ENCODE assay signal across 1 cellular context in genomic region chr2:11698009-11698922, GRCh38.
TF ChIP-seq lines count a peak whose summit lies in the region.

No MANE protein-coding gene starts in this region.

TF ChIP-seq in HepG2, 621 proteins besides CTCF, POLR2A, EP300 and RAD21 (continued from another document and continues in another):
- no peak for TF ChIP-seq ELK4 (CRISPR knock-in tag; IDR thresholded peaks at IDR 0.05; ENCODE audit: borderline replicate concordance)
- TF ChIP-seq ZMYM3 (CRISPR knock-in tag; IDR thresholded peaks at IDR 0.05): 0 out of 2 replicates have a peak, but pooled peaks have one; percentile 19
- TF ChIP-seq FIP1L1 (IDR thresholded peaks at IDR 0.05; ENCODE audit: borderline replicate concordance, insufficient read depth, low read depth, low read length): no peak
- TF ChIP-seq PTBP1 (IDR thresholded peaks at IDR 0.05; ENCODE audit: low read depth, low read length, poor library complexity, severe bottlenecking): no peak
- TF ChIP-seq, protein P1, sequence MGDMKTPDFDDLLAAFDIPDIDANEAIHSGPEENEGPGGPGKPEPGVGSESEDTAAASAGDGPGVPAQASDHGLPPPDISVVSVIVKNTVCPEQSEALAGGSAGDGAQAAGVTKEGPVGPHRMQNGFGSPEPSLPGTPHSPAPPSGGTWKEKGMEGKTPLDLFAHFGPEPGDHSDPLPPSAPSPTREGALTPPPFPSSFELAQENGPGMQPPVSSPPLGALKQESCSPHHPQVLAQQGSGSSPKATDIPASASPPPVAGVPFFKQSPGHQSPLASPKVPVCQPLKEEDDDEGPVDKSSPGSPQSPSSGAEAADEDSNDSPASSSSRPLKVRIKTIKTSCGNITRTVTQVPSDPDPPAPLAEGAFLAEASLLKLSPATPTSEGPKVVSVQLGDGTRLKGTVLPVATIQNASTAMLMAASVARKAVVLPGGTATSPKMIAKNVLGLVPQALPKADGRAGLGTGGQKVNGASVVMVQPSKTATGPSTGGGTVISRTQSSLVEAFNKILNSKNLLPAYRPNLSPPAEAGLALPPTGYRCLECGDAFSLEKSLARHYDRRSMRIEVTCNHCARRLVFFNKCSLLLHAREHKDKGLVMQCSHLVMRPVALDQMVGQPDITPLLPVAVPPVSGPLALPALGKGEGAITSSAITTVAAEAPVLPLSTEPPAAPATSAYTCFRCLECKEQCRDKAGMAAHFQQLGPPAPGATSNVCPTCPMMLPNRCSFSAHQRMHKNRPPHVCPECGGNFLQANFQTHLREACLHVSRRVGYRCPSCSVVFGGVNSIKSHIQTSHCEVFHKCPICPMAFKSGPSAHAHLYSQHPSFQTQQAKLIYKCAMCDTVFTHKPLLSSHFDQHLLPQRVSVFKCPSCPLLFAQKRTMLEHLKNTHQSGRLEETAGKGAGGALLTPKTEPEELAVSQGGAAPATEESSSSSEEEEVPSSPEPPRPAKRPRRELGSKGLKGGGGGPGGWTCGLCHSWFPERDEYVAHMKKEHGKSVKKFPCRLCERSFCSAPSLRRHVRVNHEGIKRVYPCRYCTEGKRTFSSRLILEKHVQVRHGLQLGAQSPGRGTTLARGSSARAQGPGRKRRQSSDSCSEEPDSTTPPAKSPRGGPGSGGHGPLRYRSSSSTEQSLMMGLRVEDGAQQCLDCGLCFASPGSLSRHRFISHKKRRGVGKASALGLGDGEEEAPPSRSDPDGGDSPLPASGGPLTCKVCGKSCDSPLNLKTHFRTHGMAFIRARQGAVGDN (CRISPR knock-in tag; IDR thresholded peaks at IDR 0.05): peak; percentile 84
- no peak for TF ChIP-seq SMAD1 (CRISPR knock-in tag; IDR thresholded peaks at IDR 0.05; ENCODE audit: borderline replicate concordance, low read depth)
- no peak for TF ChIP-seq ZNF275 (CRISPR knock-in tag; IDR thresholded peaks at IDR 0.05; ENCODE audit: borderline replicate concordance)
- TF ChIP-seq ZGPAT (CRISPR knock-in tag; IDR thresholded peaks at IDR 0.05): peak; percentile 36; the same call in 1 of the 2 replicates
- TF ChIP-seq ZNF710 (CRISPR knock-in tag; IDR thresholded peaks at IDR 0.05; ENCODE audit: borderline replicate concordance): no peak
- no peak for TF ChIP-seq ZNF577 (CRISPR knock-in tag; IDR thresholded peaks at IDR 0.05; ENCODE audit: borderline replicate concordance, low read depth)
- TF ChIP-seq MTA3 (CRISPR knock-in tag; IDR thresholded peaks at IDR 0.05): no peak
- no peak for TF ChIP-seq ZNF883 (CRISPR knock-in tag; IDR thresholded peaks at IDR 0.05; ENCODE audit: not compliant biosample characterization)
- 0 out of 2 replicates have a peak, but pooled peaks have one; percentile 53 for TF ChIP-seq KLF6 (CRISPR knock-in tag; IDR thresholded peaks at IDR 0.05)
- TF ChIP-seq ZNF253 (CRISPR knock-in tag; IDR thresholded peaks at IDR 0.05; ENCODE audit: borderline replicate concordance): peak; percentile 55; the same call in 1 of the 2 replicates
- 0 out of 2 replicates have a peak, but pooled peaks have one; percentile 27 for TF ChIP-seq HDAC2 (CRISPR knock-in tag; IDR thresholded peaks at IDR 0.05)
- TF ChIP-seq ZNF644 (CRISPR knock-in tag; IDR thresholded peaks at IDR 0.05; ENCODE audit: low read depth): peak; percentile 40; the same call in 1 of the 2 replicates
- no peak; the same call in 1 of the 2 replicates for TF ChIP-seq EED (CRISPR knock-in tag; IDR thresholded peaks at IDR 0.05)
- TF ChIP-seq TBX2 (CRISPR knock-in tag; IDR thresholded peaks at IDR 0.05; ENCODE audit: borderline replicate concordance): peak; percentile 37; the same call in 1 of the 2 replicates
- TF ChIP-seq ZSCAN21 (CRISPR knock-in tag; IDR thresholded peaks at IDR 0.05; ENCODE audit: borderline replicate concordance): peak; percentile 46; the same call in 1 of the 2 replicates
- no peak for TF ChIP-seq HOXD1 (CRISPR knock-in tag; IDR thresholded peaks at IDR 0.05)
- peak; percentile 15 for TF ChIP-seq ZBED4 (CRISPR knock-in tag; IDR thresholded peaks at IDR 0.05; ENCODE audit: borderline replicate concordance)
- TF ChIP-seq TGIF2 (CRISPR knock-in tag; IDR thresholded peaks at IDR 0.05): peak; percentile 62; the same call in 1 of the 2 replicates
- TF ChIP-seq FOSL1 (CRISPR knock-in tag; IDR thresholded peaks at IDR 0.05; ENCODE audit: borderline replicate concordance): peak; percentile 13; the same call in 1 of the 2 replicates
- 0 out of 2 replicates have a peak, but pooled peaks have one; percentile 65 for TF ChIP-seq ZNF615 (CRISPR knock-in tag; IDR thresholded peaks at IDR 0.05; ENCODE audit: borderline replicate concordance)
- TF ChIP-seq ZNF747 (CRISPR knock-in tag; IDR thresholded peaks at IDR 0.05; ENCODE audit: borderline replicate concordance): peak; percentile 62; the same call in 1 of the 2 replicates
- TF ChIP-seq, protein P2, sequence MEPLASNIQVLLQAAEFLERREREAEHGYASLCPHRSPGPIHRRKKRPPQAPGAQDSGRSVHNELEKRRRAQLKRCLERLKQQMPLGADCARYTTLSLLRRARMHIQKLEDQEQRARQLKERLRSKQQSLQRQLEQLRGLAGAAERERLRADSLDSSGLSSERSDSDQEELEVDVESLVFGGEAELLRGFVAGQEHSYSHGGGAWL (CRISPR knock-in tag; IDR thresholded peaks at IDR 0.05): peak; percentile 61
- 0 out of 2 replicates have a peak, but pooled peaks have one; percentile 42 for TF ChIP-seq RFXAP (CRISPR knock-in tag; IDR thresholded peaks at IDR 0.05; ENCODE audit: borderline replicate concordance)
- TF ChIP-seq ZNF781 (CRISPR knock-in tag; IDR thresholded peaks at IDR 0.05; ENCODE audit: borderline replicate concordance, not compliant biosample characterization): no peak
- TF ChIP-seq ASH2L (IDR thresholded peaks at IDR 0.05; ENCODE audit: insufficient read length, low read depth, low read length): no peak
- TF ChIP-seq ZFY (CRISPR knock-in tag; IDR thresholded peaks at IDR 0.05): peak; percentile 49; the same call in 1 of the 2 replicates
- no peak for TF ChIP-seq ZNF878 (CRISPR knock-in tag; IDR thresholded peaks at IDR 0.05)
- TF ChIP-seq, protein P3, sequence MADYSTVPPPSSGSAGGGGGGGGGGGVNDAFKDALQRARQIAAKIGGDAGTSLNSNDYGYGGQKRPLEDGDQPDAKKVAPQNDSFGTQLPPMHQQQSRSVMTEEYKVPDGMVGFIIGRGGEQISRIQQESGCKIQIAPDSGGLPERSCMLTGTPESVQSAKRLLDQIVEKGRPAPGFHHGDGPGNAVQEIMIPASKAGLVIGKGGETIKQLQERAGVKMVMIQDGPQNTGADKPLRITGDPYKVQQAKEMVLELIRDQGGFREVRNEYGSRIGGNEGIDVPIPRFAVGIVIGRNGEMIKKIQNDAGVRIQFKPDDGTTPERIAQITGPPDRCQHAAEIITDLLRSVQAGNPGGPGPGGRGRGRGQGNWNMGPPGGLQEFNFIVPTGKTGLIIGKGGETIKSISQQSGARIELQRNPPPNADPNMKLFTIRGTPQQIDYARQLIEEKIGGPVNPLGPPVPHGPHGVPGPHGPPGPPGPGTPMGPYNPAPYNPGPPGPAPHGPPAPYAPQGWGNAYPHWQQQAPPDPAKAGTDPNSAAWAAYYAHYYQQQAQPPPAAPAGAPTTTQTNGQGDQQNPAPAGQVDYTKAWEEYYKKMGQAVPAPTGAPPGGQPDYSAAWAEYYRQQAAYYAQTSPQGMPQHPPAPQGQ (CRISPR knock-in tag; IDR thresholded peaks at IDR 0.05; ENCODE audit: borderline replicate concordance): no peak
- no peak for TF ChIP-seq ARID3A (IDR thresholded peaks at IDR 0.05; ENCODE audit: low read depth, low read length)
- TF ChIP-seq, protein P4, sequence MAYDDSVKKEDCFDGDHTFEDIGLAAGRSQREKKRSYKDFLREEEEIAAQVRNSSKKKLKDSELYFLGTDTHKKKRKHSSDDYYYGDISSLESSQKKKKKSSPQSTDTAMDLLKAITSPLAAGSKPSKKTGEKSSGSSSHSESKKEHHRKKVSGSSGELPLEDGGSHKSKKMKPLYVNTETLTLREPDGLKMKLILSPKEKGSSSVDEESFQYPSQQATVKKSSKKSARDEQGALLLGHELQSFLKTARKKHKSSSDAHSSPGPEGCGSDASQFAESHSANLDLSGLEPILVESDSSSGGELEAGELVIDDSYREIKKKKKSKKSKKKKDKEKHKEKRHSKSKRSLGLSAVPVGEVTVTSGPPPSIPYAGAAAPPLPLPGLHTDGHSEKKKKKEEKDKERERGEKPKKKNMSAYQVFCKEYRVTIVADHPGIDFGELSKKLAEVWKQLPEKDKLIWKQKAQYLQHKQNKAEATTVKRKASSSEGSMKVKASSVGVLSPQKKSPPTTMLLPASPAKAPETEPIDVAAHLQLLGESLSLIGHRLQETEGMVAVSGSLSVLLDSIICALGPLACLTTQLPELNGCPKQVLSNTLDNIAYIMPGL (CRISPR knock-in tag; IDR thresholded peaks at IDR 0.05; ENCODE audit: borderline replicate concordance in 1 of 2, low read depth in 1 of 2): 0 out of 4 replicates have a peak, but pooled peaks of 1 of the 2 experiments have one; percentile 24
- no peak for TF ChIP-seq KLF16 (CRISPR knock-in tag; IDR thresholded peaks at IDR 0.05)
- 0 out of 2 replicates have a peak, but pooled peaks have one; percentile 30 for TF ChIP-seq BRD4 (CRISPR knock-in tag; IDR thresholded peaks at IDR 0.05)
- no peak for TF ChIP-seq ZNF564 (CRISPR knock-in tag; IDR thresholded peaks at IDR 0.05)
